Comparison of ENCODE assay signal across 7 cellular contexts in the genomic region with DNA sequence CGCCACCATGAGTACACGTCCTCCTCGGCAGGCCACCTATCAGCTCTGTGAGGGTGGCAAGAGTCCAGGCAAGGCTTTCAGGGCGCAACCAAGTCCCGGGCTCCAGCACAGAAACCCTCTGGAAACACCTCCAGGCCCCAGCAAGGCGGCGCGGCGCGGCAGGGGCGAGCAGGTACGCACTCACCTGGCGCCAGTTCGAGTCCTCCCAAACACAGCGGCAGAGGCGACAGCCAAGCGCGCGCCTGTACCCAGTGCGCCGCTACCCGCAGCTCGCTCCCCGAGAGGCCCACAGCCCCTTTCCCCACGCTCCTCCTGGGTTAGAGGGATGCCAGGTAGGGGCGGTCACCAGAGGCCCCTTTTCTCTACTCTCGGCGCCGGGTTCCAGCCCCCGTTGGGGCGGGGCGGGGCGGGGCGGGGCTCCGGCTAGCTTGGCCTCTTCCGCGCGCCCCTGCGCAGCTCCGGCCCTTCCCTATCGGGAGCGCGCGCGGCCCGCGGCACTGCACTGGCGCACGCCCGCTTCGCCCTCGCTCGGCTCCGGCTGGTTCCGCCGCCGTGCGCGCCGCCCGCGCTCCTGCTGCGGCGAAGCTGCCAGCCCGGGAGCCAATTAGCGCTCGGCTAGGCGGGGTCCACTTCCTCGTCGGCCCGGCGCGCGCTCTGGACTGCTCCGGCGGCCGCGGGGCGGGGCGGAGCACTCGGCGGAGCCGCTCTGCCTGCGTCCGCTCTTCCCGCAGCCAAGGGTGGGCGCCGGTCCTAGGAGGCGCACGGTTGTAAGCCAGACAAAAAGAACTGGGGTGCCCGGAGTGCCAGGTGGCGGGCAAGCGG. TPM values are rescaled to one million over a fixed set of nuclear protein-coding genes. Genes with fewer than 3 reads are reported as not detected.
DNase-seq lines count a peak whose midpoint lies in the region; ATAC-seq and TF ChIP-seq lines count a peak whose summit lies in the region.

Gene NMRK1 (minus strand): TSS at position 332 of the 822 bp plus-strand sequence. CDS start 5,040 bp downstream, outside the sequence.
A gene with protein sequence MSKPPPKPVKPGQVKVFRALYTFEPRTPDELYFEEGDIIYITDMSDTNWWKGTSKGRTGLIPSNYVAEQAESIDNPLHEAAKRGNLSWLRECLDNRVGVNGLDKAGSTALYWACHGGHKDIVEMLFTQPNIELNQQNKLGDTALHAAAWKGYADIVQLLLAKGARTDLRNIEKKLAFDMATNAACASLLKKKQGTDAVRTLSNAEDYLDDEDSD (plus strand): TSS at position 691 of the 822 bp plus-strand sequence. CDS start 179 bp downstream, outside the sequence.

- H3K9me2 ChIP-seq in hepatocyte (replicated peaks; ENCODE audit: insufficient read depth) = no peaks in the 10 kb centered on the region

- no peaks in the 10 kb centered on the region for H3K36me3 ChIP-seq in hepatocyte (replicated peaks; ENCODE audit: insufficient read depth, low read depth)

- H3K9me3 ChIP-seq in hepatocyte (ENCODE audit: low read depth) = no peaks in the 10 kb centered on the region

- no peaks in the 10 kb centered on the region for H3K27me3 ChIP-seq in hepatocyte

- no peak for TF ChIP-seq CTCF in hepatocyte (IDR thresholded peaks at IDR 0.05; ENCODE audit: poor library complexity)

- H3K4me1 ChIP-seq in hepatocyte (ENCODE audit: insufficient read depth) = peaks cover 13% of the 10 kb centered on the region

- WGBS in hepatocyte (ENCODE audit: low lambda C conversion rate, missing lambda C conversion rate) = 2% methylated on average over 70 of the region's 93 CpGs

- no peaks in the 10 kb centered on the region for H4K20me1 ChIP-seq in hepatocyte (ENCODE audit: insufficient read depth, poor library complexity, severe bottlenecking)

- H3K79me2 ChIP-seq in hepatocyte = peaks cover 42% of the 10 kb centered on the region

- peak within 1 kb of the TSS; percentile 93 for H3K27ac ChIP-seq in hepatocyte

- peak within 1 kb of the TSS; percentile 74 for H2AFZ ChIP-seq in hepatocyte

- H3K4me2 ChIP-seq in hepatocyte = peak within 1 kb of the TSS; percentile 87

- H3K4me3 ChIP-seq in hepatocyte = peak within 1 kb of the TSS; percentile 82

- DNase-seq in NCI-H2081 treated with DMSO at 0.1 percent for 48 hours (lab: John Stamatoyannopoulos, UW) (peak; percentile 83), T1000 (lab: John Stamatoyannopoulos, UW) (peak; percentile 91), astrocyte of the hippocampus (ENCODE audit: low read depth, low spot score) (peak; percentile 100), hepatocyte (ENCODE audit: low spot score) (peak; percentile 99), retina (peak; percentile 93)

- ATAC-seq in GM18519 (IDR thresholded peaks at IDR 0.05; ENCODE audit: low FRiP score, unreplicated experiment) (peak; percentile 96), HG03045 (IDR thresholded peaks at IDR 0.05; ENCODE audit: unreplicated experiment) (peak; percentile 92)

RNA-seq across cellular contexts. Expression of gene NMRK1, which starts in this region (rescaled TPM):
- total RNA-seq in hepatocyte = 13.6 and 18.5 TPM in 2 replicates
- polyA plus RNA-seq in hepatocyte = 14.1 and 16.1 TPM in 2 replicates

RNA-seq across cellular contexts. Expression of the second gene that starts in this region (rescaled TPM):
- total RNA-seq in hepatocyte = 22.4 and 25.3 TPM in 2 replicates
- 29.1 and 30.3 TPM in 2 replicates for polyA plus RNA-seq in hepatocyte

Comparison
In these comparisons a context has a peak if more than half of its experiments do, and no peak if none do; other contexts are left out.
1. Peak in every context shown above with its lines: DNase-seq, ATAC-seq, H3K4me3 ChIP-seq and H3K27ac ChIP-seq.